Comparison of ENCODE assay signal across 16 cellular contexts in genomic region chr2:42755161-42755900, GRCh38. TPM values are rescaled to one million over a fixed set of nuclear protein-coding genes. Genes with fewer than 3 reads are reported as not detected.
DNase-seq lines count a peak whose midpoint lies in the region; ATAC-seq, FAIRE-seq and TF ChIP-seq lines count a peak whose summit lies in the region.
"Had no signal": no experiment of that assay in that cellular context is flagged by ENCODE, and none has a peak within 500 bp of the region (broad histone marks: within the 10 kb centered on the region; RNA-seq: fewer than 3 reads in every experiment).

No MANE protein-coding gene starts in this region.

- peaks cover 22% of the 10 kb centered on the region for H3K4me1 Mint-ChIP-seq in HFFc6 (ENCODE audit: low read depth)

- peak overlapping the region; percentile 62 for H3K9ac ChIP-seq in BLaER1

- H3K4me3 ChIP-seq in BLaER1 (peak overlapping the region; percentile 9; the same call in 1 of the 2 replicates), pancreas (no peak overlapping the region)
- H3K4me3 ChIP-seq: tibial artery had no signal

- 0 out of 2 replicates have a peak, but pooled peaks cover 2% of the 10 kb centered on the region for H3K36me3 ChIP-seq in BLaER1
- no peaks in the 10 kb centered on the region for H3K36me3 ChIP-seq in pancreas

- H3K9me3 Mint-ChIP-seq in HFFc6, result no peaks in the 10 kb centered on the region
- H3K9me3 Mint-ChIP-seq: T-helper 2 cell treated with Interferon-gamma antibody and Interleukin-4, amounts not matched to agents 5 μg/mL and 100 μg/mL, for 36 hours had no signal

- H3K27ac Mint-ChIP-seq in HFFc6, result peak overlapping the region; percentile 51; the same call in 1 of the 2 replicates
- H3K27ac Mint-ChIP-seq: T-helper 2 cell treated with Interferon-gamma antibody and Interleukin-4, amounts not matched to agents 5 μg/mL and 100 μg/mL, for 36 hours had no signal

- peak; percentile 80 to 87 (median 84) for ATAC-seq in pancreas
- ATAC-seq in GM19351 (IDR thresholded peaks at IDR 0.05; ENCODE audit: unreplicated experiment), result no peak
- ATAC-seq in GM21619 (IDR thresholded peaks at IDR 0.05; ENCODE audit: unreplicated experiment), result no peak
- ATAC-seq in HG02938 (IDR thresholded peaks at IDR 0.05; ENCODE audit: unreplicated experiment), result no peak

- H3K4me1 ChIP-seq in BLaER1, result peaks cover 76% of the 10 kb centered on the region
- H3K4me1 ChIP-seq in pancreas, result peaks cover 10 to 25% (median 21%) of the 10 kb centered on the region in 3 donors
- H3K4me1 ChIP-seq: tibial artery had no signal

- H3K4me3 Mint-ChIP-seq in HFFc6, result 0 out of 2 replicates have a peak overlapping the region, but pooled peaks have one; percentile 24
- H3K4me3 Mint-ChIP-seq: T-helper 2 cell treated with Interferon-gamma antibody and Interleukin-4, amounts not matched to agents 5 μg/mL and 100 μg/mL, for 36 hours had no signal

- peak overlapping the region; percentile 82 for H3K4me2 ChIP-seq in BLaER1

- FAIRE-seq in pancreas (lab: Jason Lieb, UNC), result no peak
- FAIRE-seq: astrocyte, endothelial cell of umbilical vein, HTR-8/SVneo had no signal

- no peaks in the 10 kb centered on the region for H4K20me1 ChIP-seq in BLaER1

- H3K27ac ChIP-seq in BLaER1, result peak overlapping the region; percentile 83
- peak overlapping the region; percentile 89 for H3K27ac ChIP-seq in cingulate gyrus (ENCODE audit: low read depth, low read length)
- H3K27ac ChIP-seq in pancreas, result peak overlapping the region; percentile 6 to 50 (median 23)
- H3K27ac ChIP-seq: tibial artery had no signal

- no peaks in the 10 kb centered on the region; the same call in 1 of the 2 replicates for H3K27me3 Mint-ChIP-seq in HFFc6 (ENCODE audit: insufficient read depth)

- H3K27me3 ChIP-seq in BLaER1 (no peaks in the 10 kb centered on the region), pancreas (no peaks in the 10 kb centered on the region)
- H3K27me3 ChIP-seq: tibial artery had no signal

- intact Hi-C loops in pancreas (cut with DNase I), result no loop called here

- H3K36me3 Mint-ChIP-seq in HFFc6 (ENCODE audit: low read depth), result no peaks in the 10 kb centered on the region; the same call in 1 of the 2 replicates

- no peak for DNase-seq in HFFc6
- DNase-seq in pancreas, result peak in 4 of 6 donors; percentile 66 to 76 (median 70)
- DNase-seq in mesenteric fat pad (ENCODE audit: low spot score), result no peak
- DNase-seq: NCI-H1417; NCI-H82; stimulated activated CD4-positive, alpha-beta T cell treated with anti-CD3 and anti-CD28 coated beads, Interleukin-4, amount 100 ng/mL, for 4 hours had no signal

- no peaks in the 10 kb centered on the region for H3K9me3 ChIP-seq in BLaER1
- no peaks in the 10 kb centered on the region for H3K9me3 ChIP-seq in pancreas
- H3K9me3 ChIP-seq: tibial artery had no signal

- 57 to 64% methylated on average over 15 of the region's 15 CpGs for WGBS in pancreas, 2 donors

- TF ChIP-seq CTCF in HFFc6 (IDR thresholded peaks at IDR 0.05) (no peak), pancreas (IDR thresholded peaks at IDR 0.05) (no peak)

RNA-seq across cellular contexts. Expression of gene OXER1, which starts 8.6 kb away (rescaled TPM):
- total RNA-seq in HFFc6 (2021; fragmentation: NEBNext Ultra II Directional; extraction: Animal tissue kit (Norgen Biotek cat#: 25700)), result not detected
- total RNA-seq in pancreas (1 to 10 TPM; 2.0 to 4.5 (median 3.7) TPM), mesenteric fat pad (0.84 TPM)
- polyA plus RNA-seq in pancreas, result 10 to 100 TPM; 10.1 to 12.5 TPM

RNA-seq across cellular contexts. Expression of gene HAAO, which starts 37.1 kb away (rescaled TPM):
- under 1 TPM in 4 of 6 experiments, not detected in 2; 0.30 to 0.58 (median 0.47) TPM for total RNA-seq in HFFc6 (2021; fragmentation: NEBNext Ultra II Directional; extraction: Animal tissue kit (Norgen Biotek cat#: 25700))
- total RNA-seq in pancreas (10 to 100 TPM; 10.9 to 35.4 (median 20.4) TPM), mesenteric fat pad (2.8 TPM)
- polyA plus RNA-seq in pancreas, result 10 to 100 TPM; 18.3 to 31.6 TPM

Comparison
In these comparisons a context has a peak if more than half of its experiments do, and no peak if none do; other contexts are left out.
1. H3K27ac ChIP-seq: peak in every context shown above with its lines; median percentile 89 in cingulate gyrus; 83 in BLaER1; 23 in pancreas.
2. DNase-seq: peak in pancreas (4 of 6); none in HFFc6 (single experiment) and mesenteric fat pad (single experiment).
3. ATAC-seq: peak in pancreas (4 of 4); none in GM19351 (single experiment), GM21619 (single experiment) and HG02938 (single experiment).